In the genomic region with DNA sequence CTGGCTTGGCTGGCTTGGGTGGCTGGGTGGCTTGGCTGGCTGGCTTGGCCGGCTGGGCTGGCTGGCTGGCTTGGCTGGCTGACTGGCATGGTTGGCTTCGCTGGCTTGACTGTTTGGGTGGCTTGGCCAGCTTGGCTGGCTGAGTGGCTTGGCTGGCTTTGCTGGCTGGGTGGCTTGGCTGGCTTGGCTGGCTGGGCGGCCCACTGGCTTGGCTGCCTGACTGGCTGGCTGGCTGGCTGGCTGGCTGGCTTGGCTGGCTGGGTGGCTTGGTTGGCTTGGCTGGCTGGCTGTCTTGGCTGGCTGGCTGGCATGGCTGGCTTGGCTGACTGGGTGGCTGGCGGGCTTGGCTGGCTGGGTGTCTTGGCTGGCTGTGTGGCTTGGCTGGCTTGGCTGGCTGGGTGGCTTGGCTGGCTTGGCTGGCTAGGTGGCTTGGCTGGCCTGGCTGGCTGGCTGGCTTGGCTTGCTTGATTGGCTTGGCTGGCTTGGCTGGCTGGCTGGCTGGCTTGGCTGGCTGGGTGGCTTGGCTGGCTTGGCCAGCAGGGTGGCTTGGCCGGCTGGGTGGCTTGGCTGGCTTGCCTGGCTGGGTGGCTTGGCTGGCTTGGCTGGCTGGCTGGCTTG, we compare ENCODE assay signal across 7 cellular contexts.
DNase-seq lines count a peak whose midpoint lies in the region; ATAC-seq, FAIRE-seq and TF ChIP-seq lines count a peak whose summit lies in the region.
"Not testable (repeated sequence)": the region's sequence is repeated elsewhere in the genome, so short reads cannot be mapped to it uniquely, and the experiment has no call there.

No MANE protein-coding gene starts in this region.

- CTCF ChIA-PET in T-cell (lab: Charles Lee); activated CD8-positive, alpha-beta T cell treated with anti-CD3 and anti-CD28 coated beads for 36 hours (lab: Charles Lee); activated naive CD4-positive, alpha-beta T cell treated with anti-CD3 and anti-CD28 coated beads for 36 hours (lab: Charles Lee): not testable (repeated sequence)

- not testable (repeated sequence) for H3K4me3 ChIP-seq in kidney (ENCODE audit: low read length in 2 of 2)

- not testable (repeated sequence) for FAIRE-seq in kidney (lab: Jason Lieb, UNC)

- H3K27ac ChIP-seq in kidney (ENCODE audit: low read depth in 2 of 2, low read length in 2 of 2) = not testable (repeated sequence)

- H3K4me1 ChIP-seq in kidney (ENCODE audit: control insufficient read depth in 1 of 2, insufficient read depth in 1 of 2, low read depth in 1 of 2, low read length in 2 of 2) = not testable (repeated sequence)

- not testable (repeated sequence) for H3K9me3 ChIP-seq in kidney (ENCODE audit: control insufficient read depth in 1 of 2, low read length in 2 of 2)

- POLR2A ChIA-PET in T-cell (lab: Charles Lee); activated CD8-positive, alpha-beta T cell treated with anti-CD3 and anti-CD28 coated beads for 36 hours (lab: Charles Lee): not testable (repeated sequence)

- not testable (repeated sequence) for H3K9ac ChIP-seq in kidney (ENCODE audit: low read length in 2 of 2)

- H3K9me3 Mint-ChIP-seq in T-cell; activated CD8-positive, alpha-beta T cell treated with anti-CD3 and anti-CD28 coated beads for 36 hours; activated naive CD4-positive, alpha-beta T cell treated with anti-CD3 and anti-CD28 coated beads for 36 hours; effector memory CD8-positive, alpha-beta T cell; neural crest cell; stimulated activated memory B cell treated with anti-CD40 and anti-IgM and Interleukin-4, amounts not matched to agents 10 μg/mL and 1 μg/mL and 100 μg/mL, for 72 hours: not testable (repeated sequence)

- not testable (repeated sequence) for ATAC-seq in T-cell (replicated peaks in 1 of 4); activated CD8-positive, alpha-beta T cell treated with anti-CD3 and anti-CD28 coated beads for 36 hours; effector memory CD8-positive, alpha-beta T cell (replicated peaks)
- ATAC-seq in stimulated activated memory B cell treated with anti-CD40 and anti-IgM and Interleukin-4, amounts not matched to agents 10 μg/mL and 1 μg/mL and 100 μg/mL, for 72 hours = peak; percentile 62

- intact Hi-C loops in activated CD8-positive, alpha-beta T cell treated with anti-CD3 and anti-CD28 coated beads for 36 hours (cut with micrococcal nuclease); activated naive CD4-positive, alpha-beta T cell treated with anti-CD3 and anti-CD28 coated beads for 36 hours (cut with micrococcal nuclease); kidney (cut with DNase I): not testable (repeated sequence)

- DNase-seq in T-cell (peak in 23 of 34 experiments; percentile 0 to 55 (median 17)), kidney (peak; percentile 90), neural crest cell (ENCODE audit: low read depth, low spot score) (peak; percentile 19)
- peak; percentile 3 for DNase-seq in activated CD8-positive, alpha-beta T cell treated with anti-CD3 and anti-CD28 coated beads for 36 hours
- peak; percentile 16 for DNase-seq in activated naive CD4-positive, alpha-beta T cell treated with anti-CD3 and anti-CD28 coated beads for 36 hours
- DNase-seq in effector memory CD8-positive, alpha-beta T cell = peak; percentile 5 to 39 (median 34)

- H3K4me1 Mint-ChIP-seq in T-cell; activated CD8-positive, alpha-beta T cell treated with anti-CD3 and anti-CD28 coated beads for 36 hours (ENCODE audit: low read depth); activated naive CD4-positive, alpha-beta T cell treated with anti-CD3 and anti-CD28 coated beads for 36 hours (ENCODE audit: low read depth); effector memory CD8-positive, alpha-beta T cell (ENCODE audit: low read depth in 2 of 2); neural crest cell; stimulated activated memory B cell treated with anti-CD40 and anti-IgM and Interleukin-4, amounts not matched to agents 10 μg/mL and 1 μg/mL and 100 μg/mL, for 72 hours: not testable (repeated sequence)

- TF ChIP-seq CTCF in activated CD8-positive, alpha-beta T cell treated with anti-CD3 and anti-CD28 coated beads for 36 hours (IDR thresholded peaks at IDR 0.05); kidney (IDR thresholded peaks at IDR 0.05; ENCODE audit: borderline replicate concordance, extremely low read depth, insufficient read depth); neural crest cell (conservative IDR thresholded peaks at IDR 0.05): not testable (repeated sequence)

- not testable (repeated sequence) for H3K27ac Mint-ChIP-seq in T-cell; activated CD8-positive, alpha-beta T cell treated with anti-CD3 and anti-CD28 coated beads for 36 hours; activated naive CD4-positive, alpha-beta T cell treated with anti-CD3 and anti-CD28 coated beads for 36 hours; effector memory CD8-positive, alpha-beta T cell; neural crest cell (ENCODE audit: unreplicated experiment); stimulated activated memory B cell treated with anti-CD40 and anti-IgM and Interleukin-4, amounts not matched to agents 10 μg/mL and 1 μg/mL and 100 μg/mL, for 72 hours

- not testable (repeated sequence) for H3K27me3 Mint-ChIP-seq in T-cell; activated CD8-positive, alpha-beta T cell treated with anti-CD3 and anti-CD28 coated beads for 36 hours; activated naive CD4-positive, alpha-beta T cell treated with anti-CD3 and anti-CD28 coated beads for 36 hours (ENCODE audit: low read depth); effector memory CD8-positive, alpha-beta T cell; neural crest cell (ENCODE audit: low read depth); stimulated activated memory B cell treated with anti-CD40 and anti-IgM and Interleukin-4, amounts not matched to agents 10 μg/mL and 1 μg/mL and 100 μg/mL, for 72 hours

- not testable (repeated sequence) for H3K36me3 ChIP-seq in kidney (ENCODE audit: control insufficient read depth in 1 of 2, insufficient read depth in 2 of 2, low read length in 2 of 2)

- H3K4me3 Mint-ChIP-seq in T-cell; activated CD8-positive, alpha-beta T cell treated with anti-CD3 and anti-CD28 coated beads for 36 hours; activated naive CD4-positive, alpha-beta T cell treated with anti-CD3 and anti-CD28 coated beads for 36 hours; effector memory CD8-positive, alpha-beta T cell; neural crest cell; stimulated activated memory B cell treated with anti-CD40 and anti-IgM and Interleukin-4, amounts not matched to agents 10 μg/mL and 1 μg/mL and 100 μg/mL, for 72 hours: not testable (repeated sequence)

- not testable (repeated sequence) for H3K36me3 Mint-ChIP-seq in T-cell; activated CD8-positive, alpha-beta T cell treated with anti-CD3 and anti-CD28 coated beads for 36 hours (ENCODE audit: low read depth); activated naive CD4-positive, alpha-beta T cell treated with anti-CD3 and anti-CD28 coated beads for 36 hours (ENCODE audit: low read depth); effector memory CD8-positive, alpha-beta T cell (ENCODE audit: insufficient read depth); neural crest cell (ENCODE audit: low read depth); stimulated activated memory B cell treated with anti-CD40 and anti-IgM and Interleukin-4, amounts not matched to agents 10 μg/mL and 1 μg/mL and 100 μg/mL, for 72 hours

Comparison
In these comparisons a context has a peak if more than half of its experiments do, and no peak if none do; other contexts are left out.
1. DNase-seq: peak in every context shown above with its lines; median percentile 90 in kidney; 34 in effector memory CD8-positive, alpha-beta T cell; 19 in neural crest cell; 17 in T-cell; 16 in activated naive CD4-positive, alpha-beta T cell treated with anti-CD3 and anti-CD28 coated beads for 36 hours; 3 in activated CD8-positive, alpha-beta T cell treated with anti-CD3 and anti-CD28 coated beads for 36 hours.